Comparison of ENCODE assay signal across 30 cellular contexts in the genomic region with DNA sequence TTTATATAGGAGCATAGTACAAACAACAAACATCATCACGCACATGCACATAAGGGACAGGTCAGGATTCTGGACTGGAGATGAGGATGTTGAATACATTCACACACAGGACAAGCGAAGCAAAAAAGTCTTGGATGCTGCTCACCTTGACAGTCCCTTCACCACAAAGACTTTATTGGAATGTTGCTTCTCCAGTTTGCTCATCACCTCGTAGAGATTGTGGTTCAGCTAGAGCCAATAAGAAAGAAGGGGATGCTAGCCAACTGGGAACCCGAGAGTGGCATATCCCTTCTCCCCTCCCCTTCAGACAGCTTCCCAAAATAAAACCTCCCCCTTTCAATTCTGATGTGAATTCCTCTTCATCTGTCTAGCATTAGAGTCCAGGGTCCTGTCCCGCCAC. TPM values are rescaled to one million over a fixed set of nuclear protein-coding genes. Genes with fewer than 3 reads are reported as not detected.
"Had no signal": no experiment of that assay in that cellular context is flagged by ENCODE, and none has a peak within 500 bp of the region (broad histone marks: within the 10 kb centered on the region; RNA-seq: fewer than 3 reads in every experiment).

No MANE protein-coding gene starts in this region.

- H3K9me3 Mint-ChIP-seq: endodermal cell; memory B cell; mesothelial cell of epicardium; natural killer cell treated with Interleukin-12 subunit alpha and Interleukin-12 subunit beta and Interleukin-15 and Interleukin-18, amount 100 ng/mL, for 72 hours; neural progenitor cell; stimulated activated naive CD8-positive, alpha-beta T cell treated with anti-CD3 and anti-CD28 coated beads, Interleukin-15, Interleukin-2, amounts not matched to agents 100 ng/mL and 50 ng/mL, for 24 hours had no signal

- H3K27ac ChIP-seq: colonic mucosa, heart left ventricle, neural progenitor cell, pancreas, tibial artery, upper lobe of left lung, uterus had no signal

- ATAC-seq: esophagus mucosa; heart left ventricle; left lobe of liver; natural killer cell treated with Interleukin-12 subunit alpha and Interleukin-12 subunit beta and Interleukin-15 and Interleukin-18, amount 100 ng/mL, for 72 hours; pancreas; right cardiac atrium had no signal

- H2AFZ ChIP-seq: neural progenitor cell had no signal

- H3K27me3 Mint-ChIP-seq: memory B cell; natural killer cell treated with Interleukin-12 subunit alpha and Interleukin-12 subunit beta and Interleukin-15 and Interleukin-18, amount 100 ng/mL, for 72 hours; progenitor cell of endocrine pancreas; stimulated activated naive CD8-positive, alpha-beta T cell treated with anti-CD3 and anti-CD28 coated beads, Interleukin-15, Interleukin-2, amounts not matched to agents 100 ng/mL and 50 ng/mL, for 24 hours had no signal

- H3K27me3 ChIP-seq: colonic mucosa, heart left ventricle, neural progenitor cell, pancreas, tibial artery, upper lobe of left lung, uterus had no signal

- H3K36me3 ChIP-seq: colonic mucosa, neural progenitor cell, pancreas, tibial artery, uterus had no signal

- H3K4me3 Mint-ChIP-seq: endodermal cell; memory B cell; mesothelial cell of epicardium; natural killer cell treated with Interleukin-12 subunit alpha and Interleukin-12 subunit beta and Interleukin-15 and Interleukin-18, amount 100 ng/mL, for 72 hours; neural progenitor cell; stimulated activated naive CD8-positive, alpha-beta T cell treated with anti-CD3 and anti-CD28 coated beads, Interleukin-15, Interleukin-2, amounts not matched to agents 100 ng/mL and 50 ng/mL, for 24 hours had no signal

- H3K4me2 ChIP-seq: neural progenitor cell had no signal

- H3K4me1 ChIP-seq: colonic mucosa, heart left ventricle, pancreas, tibial artery, upper lobe of left lung, uterus had no signal

- H3K36me3 Mint-ChIP-seq: mesothelial cell of epicardium, neural progenitor cell had no signal

- H3K4me3 ChIP-seq: colonic mucosa, heart left ventricle, neural progenitor cell, pancreas, tibial artery, upper lobe of left lung, uterus had no signal

- DNase-seq: colonic mucosa; effector CD4-positive, alpha-beta T cell; endodermal cell; heart left ventricle; hippocampal formation; occipital lobe; pancreas; right cardiac atrium; small intestine; stimulated activated CD4-positive, alpha-beta T cell treated with anti-CD3 and anti-CD28 coated beads, Interleukin-12 subunit alpha, Interleukin-12 subunit beta, amount 100 ng/mL, for 4 hours; tibial artery; upper lobe of left lung; uterus had no signal

- H3K27ac Mint-ChIP-seq: endodermal cell; memory B cell; mesothelial cell of epicardium; natural killer cell treated with Interleukin-12 subunit alpha and Interleukin-12 subunit beta and Interleukin-15 and Interleukin-18, amount 100 ng/mL, for 72 hours; neural progenitor cell; progenitor cell of endocrine pancreas; stimulated activated naive CD8-positive, alpha-beta T cell treated with anti-CD3 and anti-CD28 coated beads, Interleukin-15, Interleukin-2, amounts not matched to agents 100 ng/mL and 50 ng/mL, for 24 hours had no signal

RNA-seq across cellular contexts. Expression of a gene that starts 28.3 kb away (rescaled TPM):
- total RNA-seq: dermis microvascular lymphatic vessel endothelial cell, endodermal cell, endothelial cell of umbilical vein, fibroblast of lung, glomerular endothelial cell, myocyte, progenitor cell of endocrine pancreas had no signal
- polyA plus RNA-seq: endothelial cell of umbilical vein, fibroblast of lung had no signal

RNA-seq across cellular contexts. Expression of a gene that starts 50.8 kb away (rescaled TPM):
- total RNA-seq: colonic mucosa, dermis microvascular lymphatic vessel endothelial cell, endodermal cell, endothelial cell of umbilical vein, esophagus mucosa, fibroblast of lung, frontal cortex, glomerular endothelial cell, heart left ventricle, left lobe of liver, lower leg skin, mesothelial cell of epicardium, mucosa of gallbladder, myocyte, occipital lobe, pancreas, progenitor cell of endocrine pancreas, temporal lobe, upper lobe of left lung, uterus had no signal
- polyA plus RNA-seq: endothelial cell of umbilical vein, fibroblast of lung, heart left ventricle, pancreas, right cardiac atrium, small intestine had no signal
